Comparison of ENCODE assay signal across 1 cellular context in the genomic region with DNA sequence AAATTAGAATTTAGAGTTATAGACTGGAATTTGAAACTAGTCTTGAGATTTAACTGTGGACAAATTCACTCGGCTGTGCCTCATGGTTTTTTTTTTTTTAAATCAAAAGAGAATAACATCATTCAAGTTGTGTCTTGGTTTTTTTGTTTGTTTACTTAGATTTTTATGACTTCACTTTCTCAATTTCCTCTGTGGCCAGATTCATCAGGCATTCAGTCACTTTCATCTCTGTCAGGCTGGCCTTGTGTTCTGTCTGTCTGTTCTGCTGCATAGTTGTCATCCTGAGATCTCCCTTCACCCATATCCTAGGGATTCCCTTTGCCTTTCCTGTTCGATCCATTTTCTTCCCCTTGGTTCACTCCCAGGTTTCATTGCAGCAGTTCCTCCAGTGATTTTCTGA.
TF ChIP-seq lines count a peak whose summit lies in the region.

No MANE protein-coding gene starts in this region.

TF ChIP-seq in GM23338, 12 proteins besides CTCF, POLR2A, EP300 and RAD21 (continued from another document):
- TF ChIP-seq, protein P1, sequence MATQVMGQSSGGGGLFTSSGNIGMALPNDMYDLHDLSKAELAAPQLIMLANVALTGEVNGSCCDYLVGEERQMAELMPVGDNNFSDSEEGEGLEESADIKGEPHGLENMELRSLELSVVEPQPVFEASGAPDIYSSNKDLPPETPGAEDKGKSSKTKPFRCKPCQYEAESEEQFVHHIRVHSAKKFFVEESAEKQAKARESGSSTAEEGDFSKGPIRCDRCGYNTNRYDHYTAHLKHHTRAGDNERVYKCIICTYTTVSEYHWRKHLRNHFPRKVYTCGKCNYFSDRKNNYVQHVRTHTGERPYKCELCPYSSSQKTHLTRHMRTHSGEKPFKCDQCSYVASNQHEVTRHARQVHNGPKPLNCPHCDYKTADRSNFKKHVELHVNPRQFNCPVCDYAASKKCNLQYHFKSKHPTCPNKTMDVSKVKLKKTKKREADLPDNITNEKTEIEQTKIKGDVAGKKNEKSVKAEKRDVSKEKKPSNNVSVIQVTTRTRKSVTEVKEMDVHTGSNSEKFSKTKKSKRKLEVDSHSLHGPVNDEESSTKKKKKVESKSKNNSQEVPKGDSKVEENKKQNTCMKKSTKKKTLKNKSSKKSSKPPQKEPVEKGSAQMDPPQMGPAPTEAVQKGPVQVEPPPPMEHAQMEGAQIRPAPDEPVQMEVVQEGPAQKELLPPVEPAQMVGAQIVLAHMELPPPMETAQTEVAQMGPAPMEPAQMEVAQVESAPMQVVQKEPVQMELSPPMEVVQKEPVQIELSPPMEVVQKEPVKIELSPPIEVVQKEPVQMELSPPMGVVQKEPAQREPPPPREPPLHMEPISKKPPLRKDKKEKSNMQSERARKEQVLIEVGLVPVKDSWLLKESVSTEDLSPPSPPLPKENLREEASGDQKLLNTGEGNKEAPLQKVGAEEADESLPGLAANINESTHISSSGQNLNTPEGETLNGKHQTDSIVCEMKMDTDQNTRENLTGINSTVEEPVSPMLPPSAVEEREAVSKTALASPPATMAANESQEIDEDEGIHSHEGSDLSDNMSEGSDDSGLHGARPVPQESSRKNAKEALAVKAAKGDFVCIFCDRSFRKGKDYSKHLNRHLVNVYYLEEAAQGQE (IDR thresholded peaks at IDR 0.05; ENCODE audit: unreplicated experiment) = no peak
- no peak for TF ChIP-seq CREB1 (CRISPR knock-in tag; IDR thresholded peaks at IDR 0.05; ENCODE audit: low read depth)
- no peak for TF ChIP-seq EZH2 (IDR thresholded peaks at IDR 0.05; ENCODE audit: low read depth, unreplicated experiment)
- TF ChIP-seq, protein P2, sequence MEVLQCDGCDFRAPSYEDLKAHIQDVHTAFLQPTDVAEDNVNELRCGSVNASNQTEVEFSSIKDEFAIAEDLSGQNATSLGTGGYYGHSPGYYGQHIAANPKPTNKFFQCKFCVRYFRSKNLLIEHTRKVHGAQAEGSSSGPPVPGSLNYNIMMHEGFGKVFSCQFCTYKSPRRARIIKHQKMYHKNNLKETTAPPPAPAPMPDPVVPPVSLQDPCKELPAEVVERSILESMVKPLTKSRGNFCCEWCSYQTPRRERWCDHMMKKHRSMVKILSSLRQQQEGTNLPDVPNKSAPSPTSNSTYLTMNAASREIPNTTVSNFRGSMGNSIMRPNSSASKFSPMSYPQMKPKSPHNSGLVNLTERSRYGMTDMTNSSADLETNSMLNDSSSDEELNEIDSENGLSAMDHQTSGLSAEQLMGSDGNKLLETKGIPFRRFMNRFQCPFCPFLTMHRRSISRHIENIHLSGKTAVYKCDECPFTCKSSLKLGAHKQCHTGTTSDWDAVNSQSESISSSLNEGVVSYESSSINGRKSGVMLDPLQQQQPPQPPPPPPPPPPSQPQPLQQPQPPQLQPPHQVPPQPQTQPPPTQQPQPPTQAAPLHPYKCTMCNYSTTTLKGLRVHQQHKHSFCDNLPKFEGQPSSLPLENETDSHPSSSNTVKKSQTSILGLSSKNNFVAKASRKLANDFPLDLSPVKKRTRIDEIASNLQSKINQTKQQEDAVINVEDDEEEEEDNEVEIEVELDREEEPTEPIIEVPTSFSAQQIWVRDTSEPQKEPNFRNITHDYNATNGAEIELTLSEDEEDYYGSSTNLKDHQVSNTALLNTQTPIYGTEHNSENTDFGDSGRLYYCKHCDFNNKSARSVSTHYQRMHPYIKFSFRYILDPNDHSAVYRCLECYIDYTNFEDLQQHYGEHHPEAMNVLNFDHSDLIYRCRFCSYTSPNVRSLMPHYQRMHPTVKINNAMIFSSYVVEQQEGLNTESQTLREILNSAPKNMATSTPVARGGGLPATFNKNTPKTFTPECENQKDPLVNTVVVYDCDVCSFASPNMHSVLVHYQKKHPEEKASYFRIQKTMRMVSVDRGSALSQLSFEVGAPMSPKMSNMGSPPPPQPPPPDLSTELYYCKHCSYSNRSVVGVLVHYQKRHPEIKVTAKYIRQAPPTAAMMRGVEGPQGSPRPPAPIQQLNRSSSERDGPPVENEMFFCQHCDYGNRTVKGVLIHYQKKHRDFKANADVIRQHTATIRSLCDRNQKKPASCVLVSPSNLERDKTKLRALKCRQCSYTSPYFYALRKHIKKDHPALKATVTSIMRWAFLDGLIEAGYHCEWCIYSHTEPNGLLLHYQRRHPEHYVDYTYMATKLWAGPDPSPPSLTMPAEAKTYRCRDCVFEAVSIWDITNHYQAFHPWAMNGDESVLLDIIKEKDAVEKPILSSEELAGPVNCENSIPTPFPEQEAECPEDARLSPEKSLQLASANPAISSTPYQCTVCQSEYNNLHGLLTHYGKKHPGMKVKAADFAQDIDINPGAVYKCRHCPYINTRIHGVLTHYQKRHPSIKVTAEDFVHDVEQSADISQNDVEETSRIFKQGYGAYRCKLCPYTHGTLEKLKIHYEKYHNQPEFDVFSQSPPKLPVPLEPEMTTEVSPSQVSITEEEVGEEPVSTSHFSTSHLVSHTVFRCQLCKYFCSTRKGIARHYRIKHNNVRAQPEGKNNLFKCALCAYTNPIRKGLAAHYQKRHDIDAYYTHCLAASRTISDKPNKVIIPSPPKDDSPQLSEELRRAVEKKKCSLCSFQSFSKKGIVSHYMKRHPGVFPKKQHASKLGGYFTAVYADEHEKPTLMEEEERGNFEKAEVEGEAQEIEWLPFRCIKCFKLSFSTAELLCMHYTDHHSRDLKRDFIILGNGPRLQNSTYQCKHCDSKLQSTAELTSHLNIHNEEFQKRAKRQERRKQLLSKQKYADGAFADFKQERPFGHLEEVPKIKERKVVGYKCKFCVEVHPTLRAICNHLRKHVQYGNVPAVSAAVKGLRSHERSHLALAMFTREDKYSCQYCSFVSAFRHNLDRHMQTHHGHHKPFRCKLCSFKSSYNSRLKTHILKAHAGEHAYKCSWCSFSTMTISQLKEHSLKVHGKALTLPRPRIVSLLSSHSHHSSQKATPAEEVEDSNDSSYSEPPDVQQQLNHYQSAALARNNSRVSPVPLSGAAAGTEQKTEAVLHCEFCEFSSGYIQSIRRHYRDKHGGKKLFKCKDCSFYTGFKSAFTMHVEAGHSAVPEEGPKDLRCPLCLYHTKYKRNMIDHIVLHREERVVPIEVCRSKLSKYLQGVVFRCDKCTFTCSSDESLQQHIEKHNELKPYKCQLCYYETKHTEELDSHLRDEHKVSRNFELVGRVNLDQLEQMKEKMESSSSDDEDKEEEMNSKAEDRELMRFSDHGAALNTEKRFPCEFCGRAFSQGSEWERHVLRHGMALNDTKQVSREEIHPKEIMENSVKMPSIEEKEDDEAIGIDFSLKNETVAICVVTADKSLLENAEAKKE (CRISPR knock-in tag; IDR thresholded peaks at IDR 0.05) = no peak
- TF ChIP-seq ZNF331 (CRISPR knock-in tag; IDR thresholded peaks at IDR 0.05; ENCODE audit: low read depth) = no peak
